In the genomic region with DNA sequence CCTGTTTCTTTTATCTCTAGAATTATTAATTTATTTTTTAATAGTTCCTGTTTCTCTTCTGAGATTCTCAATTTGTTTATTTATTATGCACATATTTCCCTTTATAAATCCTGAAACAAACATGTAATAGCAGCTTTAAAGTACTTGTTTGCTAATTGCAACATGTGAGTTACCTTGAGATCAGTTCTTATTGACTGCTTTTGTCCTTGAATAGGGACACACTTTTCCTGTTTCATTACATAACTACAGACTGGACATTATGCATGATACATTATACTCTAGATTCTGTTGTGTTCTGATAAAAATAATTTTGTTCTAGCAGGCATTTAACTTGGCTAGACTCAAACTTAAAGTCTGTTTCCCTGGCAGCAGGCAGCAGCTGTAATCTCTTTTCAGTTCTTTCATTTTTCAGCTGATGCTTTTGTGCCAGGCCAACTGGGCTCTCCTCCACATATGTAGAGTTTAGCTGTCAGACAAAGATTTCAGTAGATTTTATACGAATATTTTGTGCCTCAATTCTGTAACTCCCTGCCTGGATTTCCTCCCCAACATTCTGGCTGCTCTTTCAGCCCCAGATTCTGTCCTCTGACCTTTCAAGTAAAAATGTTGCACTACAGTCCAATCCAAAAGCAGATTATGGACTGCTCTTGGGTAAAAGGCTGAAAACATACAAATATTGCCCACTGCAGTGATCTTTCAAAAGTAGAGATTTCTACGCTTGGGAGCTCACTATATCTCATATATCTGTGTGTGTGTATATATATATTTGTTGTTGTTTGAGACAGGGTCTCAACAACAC, we compare ENCODE assay signal across 18 cellular contexts.
A peak's percentile ranks its signal among the peaks of the same experiment; 100 is the strongest.
DNase-seq lines count a peak whose midpoint lies in the region; TF ChIP-seq lines count a peak whose summit lies in the region.
"Had no signal": no experiment of that assay in that cellular context is flagged by ENCODE, and none has a peak within 500 bp of the region (broad histone marks: within the 10 kb centered on the region; RNA-seq: fewer than 3 reads in every experiment).

No MANE protein-coding gene starts in this region.

- TF ChIP-seq CTCF in fibroblast of pulmonary artery (IDR thresholded peaks at IDR 0.05; ENCODE audit: low read length, missing control alignments) (no peak), nephron progenitor cell (IDR thresholded peaks at IDR 0.05) (no peak)

- no peak overlapping the region for H3K4me3 ChIP-seq in fibroblast of pulmonary artery (replicated peaks; ENCODE audit: low read depth, low read length)
- H3K4me3 ChIP-seq: K562, PC-9 had no signal

- no peaks in the 10 kb centered on the region for H3K4me1 Mint-ChIP-seq in nephron progenitor cell

- H3K36me3 Mint-ChIP-seq in nephron progenitor cell (ENCODE audit: low read depth), result peaks cover 28% of the 10 kb centered on the region

- no peaks in the 10 kb centered on the region for H3K9me3 Mint-ChIP-seq in nephron progenitor cell
- H3K9me3 Mint-ChIP-seq: CD4-positive, alpha-beta T cell had no signal

- peak overlapping the region; percentile 80 for H3K27ac Mint-ChIP-seq in nephron progenitor cell
- H3K27ac Mint-ChIP-seq: CD4-positive, alpha-beta T cell had no signal

- no peaks in the 10 kb centered on the region for H3K27me3 Mint-ChIP-seq in nephron progenitor cell (ENCODE audit: low read depth, poor library complexity)

- H3K4me3 Mint-ChIP-seq in nephron progenitor cell, result no peak overlapping the region
- H3K4me3 Mint-ChIP-seq: CD4-positive, alpha-beta T cell had no signal

- DNase-seq in Ammon's horn (ENCODE audit: low spot score) (peak; percentile 14), fibroblast of pulmonary artery (ENCODE audit: low read depth) (peak; percentile 9), inferior parietal cortex (ENCODE audit: extremely low spot score) (peak; percentile 29), nephron progenitor cell (no peak), NCI-H774 (lab: John Stamatoyannopoulos, UW) (no peak), NCI-H1417 treated with DMSO at 0.1 percent for 48 hours (lab: John Stamatoyannopoulos, UW) (no peak), GM19240 (ENCODE audit: insufficient read length, low spot score) (no peak), NOMO-1 treated with DMSO at 0.1 percent for 48 hours (lab: John Stamatoyannopoulos, UW; ENCODE audit: unreplicated experiment) (no peak)
- DNase-seq: BE2C; CD4-positive, alpha-beta T cell; DMS79; MV-4-11; NCI-H1417; NCI-H2029 treated with DMSO at 0.1 percent for 48 hours; NCI-H2171 treated with DMSO at 0.1 percent for 48 hours; NCI-H446 treated with DMSO at 0.1 percent for 48 hours; PC-9 had no signal

Comparison
In these comparisons a context has a peak if more than half of its experiments do, and no peak if none do; other contexts are left out.
1. DNase-seq: peak in Ammon's horn (single experiment), fibroblast of pulmonary artery (single experiment) and inferior parietal cortex (single experiment); none in nephron progenitor cell (single experiment), NCI-H774 (single experiment), NCI-H1417 treated with DMSO at 0.1 percent for 48 hours (single experiment), GM19240 (single experiment) and NOMO-1 treated with DMSO at 0.1 percent for 48 hours (single experiment).